1 cellular context compared by ENCODE assay signal in the genomic region with DNA sequence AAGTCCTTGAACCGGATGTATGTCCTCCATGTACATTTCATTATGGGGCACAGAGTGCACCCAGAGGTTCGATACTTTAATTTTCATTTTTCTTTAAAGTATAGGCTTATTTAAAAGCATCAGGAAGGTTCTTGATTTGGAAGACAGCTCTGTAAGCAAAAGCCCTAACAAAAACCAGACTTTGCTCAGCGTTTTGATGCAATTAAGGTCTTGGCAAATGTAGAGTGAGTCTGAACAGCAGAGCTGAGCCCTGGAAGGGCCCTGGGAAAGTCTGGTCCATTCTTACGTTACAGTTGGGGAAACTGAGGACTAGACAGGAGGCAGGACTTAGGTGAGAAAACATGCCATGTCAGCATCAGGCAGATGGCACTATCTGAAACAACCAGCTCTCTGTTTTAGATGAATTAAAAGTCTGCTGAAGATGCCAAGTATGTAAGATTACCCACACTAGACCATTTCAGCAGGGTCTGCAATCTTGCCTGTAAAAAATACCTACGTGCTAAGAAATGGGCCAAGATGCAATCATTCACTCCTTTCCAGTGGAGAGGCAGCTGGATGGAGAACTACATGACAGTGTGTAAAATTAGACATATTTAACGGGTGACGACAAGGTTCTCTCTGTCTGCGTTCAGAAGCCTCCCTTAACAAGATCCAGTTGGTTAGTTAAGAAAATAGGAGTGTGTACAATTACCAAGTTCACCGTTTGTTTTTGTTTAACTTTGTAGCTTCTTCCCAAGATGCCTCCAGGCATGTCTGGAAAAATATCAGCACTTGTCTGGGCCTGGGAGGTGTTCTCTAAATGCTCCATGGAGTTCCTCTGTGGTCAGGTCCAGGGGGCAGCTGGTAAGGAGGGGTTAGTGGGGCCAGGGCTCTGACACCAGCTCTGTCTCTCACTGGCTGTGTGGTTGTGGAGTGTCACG.
TF ChIP-seq lines count a peak whose summit lies in the region.

No MANE protein-coding gene starts in this region.

TF ChIP-seq in HEK293, 187 proteins besides CTCF, POLR2A, EP300 and RAD21 (continued from another document):
- TF ChIP-seq PRDM2 (tag by site-specific recombination; IDR thresholded peaks at IDR 0.05; ENCODE audit: borderline replicate concordance) (no peak), ZNF501 (tag by site-specific recombination; IDR thresholded peaks at IDR 0.05) (no peak)
TF ChIP-seq in HEK293: peak in this region for 0.
